Comparison of ENCODE assay signal across 1 cellular context in genomic region chr4:2266181-2266580, GRCh38.
TF ChIP-seq lines count a peak whose summit lies in the region.

No MANE protein-coding gene starts in this region.

TF ChIP-seq in Ishikawa, 13 proteins besides CTCF, POLR2A, EP300 and RAD21 (continued from another document):
- TF ChIP-seq REST (IDR thresholded peaks at IDR 0.05; ENCODE audit: low read depth) = no peak
- no peak for TF ChIP-seq USF1 (IDR thresholded peaks at IDR 0.05)
- no peak for TF ChIP-seq YY1 (IDR thresholded peaks at IDR 0.05; ENCODE audit: low read depth)
- peak; percentile 48; the same call in 1 of the 2 replicates for TF ChIP-seq NFIC (IDR thresholded peaks at IDR 0.05)
